Comparison of ENCODE assay signal across 19 cellular contexts in the genomic region with DNA sequence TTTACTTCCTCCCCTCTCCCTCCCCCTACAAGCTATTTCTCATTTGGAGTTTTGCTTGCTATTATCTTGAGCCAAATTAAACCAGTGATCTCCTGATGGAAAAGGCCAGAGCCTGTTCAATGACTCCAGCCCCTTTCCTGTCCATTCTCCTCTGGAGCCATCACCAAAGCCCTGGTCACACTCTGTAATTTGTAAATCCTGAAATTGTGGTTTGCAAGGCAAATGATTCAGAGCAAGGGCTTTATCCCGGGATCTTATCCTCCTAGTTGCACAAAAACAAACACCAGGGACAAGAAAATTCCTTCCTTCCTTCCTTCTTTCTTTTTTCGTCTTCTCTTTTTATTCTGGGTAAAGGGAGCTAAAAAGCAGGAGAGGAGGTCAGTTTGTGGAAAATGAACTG.
DNase-seq lines count a peak whose midpoint lies in the region; ATAC-seq and TF ChIP-seq lines count a peak whose summit lies in the region.
"Had no signal": no experiment of that assay in that cellular context is flagged by ENCODE, and none has a peak within 500 bp of the region (broad histone marks: within the 10 kb centered on the region; RNA-seq: fewer than 3 reads in every experiment).

No MANE protein-coding gene starts in this region.

- H2BK20ac ChIP-seq in IMR-90 (ENCODE audit: low read depth, low read length): no peak overlapping the region

- H4K5ac ChIP-seq in IMR-90 (ENCODE audit: low read depth, low read length): no peak overlapping the region

- H2AFZ ChIP-seq in IMR-90 (replicated peaks; ENCODE audit: low read length, poor library complexity): no peak overlapping the region

- H3K27ac Mint-ChIP-seq in nephron progenitor cell (peak overlapping the region; percentile 87), glutamatergic neuron (ENCODE audit: unreplicated experiment) (no peak overlapping the region)
- H3K27ac Mint-ChIP-seq: activated CD4-positive, alpha-beta memory T cell treated with anti-CD3 and anti-CD28 coated beads, Interleukin-2, amount 10 ng/mL, durations not matched to agents 7 days and 5 days had no signal

- POLR2A ChIA-PET in IMR-90 (lab: Charles Lee; ENCODE audit: unreplicated experiment): no interaction called here

- no peak overlapping the region for H3K14ac ChIP-seq in IMR-90 (replicated peaks; ENCODE audit: low read depth, low read length)

- H3K4me1 ChIP-seq in BLaER1 treated with 17β-estradiol and CSF1 and Interleukin-3, amounts not matched to agents 10 nM and 100 nM: peaks cover 6 to 12% (median 8%) of the 10 kb centered on the region in 10 experiments; a peak in 13 of 20 replicates
- no peaks in the 10 kb centered on the region for H3K4me1 ChIP-seq in IMR-90 (ENCODE audit: control insufficient read depth, insufficient read depth, low read length)
- H3K4me1 ChIP-seq in aorta (ENCODE audit: control insufficient read depth in 1 of 2, insufficient read depth in 2 of 2, low read length in 2 of 2): peaks cover 0 to 4% of the 10 kb centered on the region in 2 donors
- H3K4me1 ChIP-seq: esophagus squamous epithelium had no signal

- H3K4me1 Mint-ChIP-seq in nephron progenitor cell (peaks cover 32% of the 10 kb centered on the region), glutamatergic neuron (ENCODE audit: low read depth, unreplicated experiment) (peaks cover 8% of the 10 kb centered on the region)
- H3K4me1 Mint-ChIP-seq: activated CD4-positive, alpha-beta memory T cell treated with anti-CD3 and anti-CD28 coated beads, Interleukin-2, amount 10 ng/mL, durations not matched to agents 7 days and 5 days; central memory CD8-positive, alpha-beta T cell had no signal

- H2BK5ac ChIP-seq in IMR-90 (ENCODE audit: low read depth, low read length, poor library complexity, severe bottlenecking): no peak overlapping the region

- H2BK120ac ChIP-seq in IMR-90 (ENCODE audit: low read depth, low read length): no peak overlapping the region

- intact Hi-C loops in IMR-90 (cut with micrococcal nuclease): no loop called here
- intact Hi-C loops in aorta (cut with DNase I): no loop called here

- TF ChIP-seq CTCF in IMR-90 (conservative IDR thresholded peaks at IDR 0.05; ENCODE audit: low read depth, low read length) (no peak), nephron progenitor cell (IDR thresholded peaks at IDR 0.05) (no peak), glutamatergic neuron (IDR thresholded peaks at IDR 0.05; ENCODE audit: partially characterized antibody, unreplicated experiment) (no peak)

- H3K27me3 ChIP-seq in BLaER1 treated with 17β-estradiol and CSF1 and Interleukin-3, amounts not matched to agents 10 nM and 100 nM: no peaks in the 10 kb centered on the region
- no peaks in the 10 kb centered on the region for H3K27me3 ChIP-seq in IMR-90 (ENCODE audit: control insufficient read depth, insufficient read depth, low read length)
- H3K27me3 ChIP-seq in aorta (ENCODE audit: control insufficient read depth in 1 of 2, insufficient read depth in 2 of 2, low read length in 1 of 2): no peaks in the 10 kb centered on the region
- H3K27me3 ChIP-seq: esophagus squamous epithelium, right atrium auricular region had no signal

- H3K9ac ChIP-seq in BLaER1 treated with 17β-estradiol and CSF1 and Interleukin-3, amounts not matched to agents 10 nM and 100 nM: no peak overlapping the region
- no peak overlapping the region for H3K9ac ChIP-seq in IMR-90 (ENCODE audit: low read depth, low read length)

- H3K9me3 Mint-ChIP-seq in nephron progenitor cell (no peaks in the 10 kb centered on the region), glutamatergic neuron (ENCODE audit: unreplicated experiment) (no peaks in the 10 kb centered on the region)
- H3K9me3 Mint-ChIP-seq: activated CD4-positive, alpha-beta memory T cell treated with anti-CD3 and anti-CD28 coated beads, Interleukin-2, amount 10 ng/mL, durations not matched to agents 7 days and 5 days; central memory CD8-positive, alpha-beta T cell had no signal

- CTCF ChIA-PET in IMR-90 (lab: Yijun Ruan, JAX): no interaction called here

- H4K20me1 ChIP-seq in BLaER1 treated with 17β-estradiol and CSF1 and Interleukin-3, amounts not matched to agents 10 nM and 100 nM: no peaks in the 10 kb centered on the region; a peak in 1 of 22 replicates
- no peaks in the 10 kb centered on the region for H4K20me1 ChIP-seq in IMR-90 (ENCODE audit: insufficient read depth, low read length)

- no peak for TF ChIP-seq POLR2A in IMR-90 (IDR thresholded peaks at IDR 0.05; ENCODE audit: low read depth, low read length)

- H3K18ac ChIP-seq in IMR-90 (ENCODE audit: low read depth, low read length): no peak overlapping the region

- no peak overlapping the region for H2AK5ac ChIP-seq in IMR-90 (ENCODE audit: low read depth, low read length)

- DNase-seq in IMR-90 (no peak), dermis blood vessel endothelial cell (peak; percentile 12), nephron progenitor cell (no peak), glutamatergic neuron (no peak), aorta (no peak)
- DNase-seq: activated CD4-positive, alpha-beta memory T cell treated with anti-CD3 and anti-CD28 coated beads, Interleukin-2, amount 10 ng/mL, durations not matched to agents 7 days and 5 days; activated T-cell treated with anti-CD3 and anti-CD28 coated beads, Interleukin-2, amount 50 U/mL, for 48 hours; amniotic stem cell; DND-41; effector CD8-positive, alpha-beta T cell; esophagus squamous epithelium; left ventricle myocardium inferior; NCI-H748 treated with DMSO at 0.1 percent for 48 hours; PC-3 had no signal

- no peaks in the 10 kb centered on the region for H3K9me3 ChIP-seq in BLaER1 treated with 17β-estradiol and CSF1 and Interleukin-3, amounts not matched to agents 10 nM and 100 nM (replicated peaks in 1 of 11)
- no peaks in the 10 kb centered on the region for H3K9me3 ChIP-seq in IMR-90 (ENCODE audit: control insufficient read depth, insufficient read depth, low read length)
- H3K9me3 ChIP-seq in aorta (ENCODE audit: control insufficient read depth, low read length): no peaks in the 10 kb centered on the region
- H3K9me3 ChIP-seq: esophagus squamous epithelium, left ventricle myocardium inferior, right atrium auricular region had no signal

- no peak overlapping the region for H4K8ac ChIP-seq in IMR-90 (ENCODE audit: low read depth in 2 of 2, low read length in 2 of 2)

- TF ChIP-seq RAD21 in IMR-90 (IDR thresholded peaks at IDR 0.05; ENCODE audit: low read length): no peak

- no peak overlapping the region for H2AK9ac ChIP-seq in IMR-90 (replicated peaks; ENCODE audit: low read depth, low read length, poor library complexity)

- H4K91ac ChIP-seq in IMR-90 (ENCODE audit: insufficient read depth, low read depth, low read length): no peak overlapping the region

- no peaks in the 10 kb centered on the region for H3K36me3 ChIP-seq in BLaER1 treated with 17β-estradiol and CSF1 and Interleukin-3, amounts not matched to agents 10 nM and 100 nM
- H3K36me3 ChIP-seq in IMR-90 (ENCODE audit: control insufficient read depth, insufficient read depth, low read length): no peaks in the 10 kb centered on the region
- no peaks in the 10 kb centered on the region for H3K36me3 ChIP-seq in aorta (ENCODE audit: control insufficient read depth in 1 of 2, insufficient read depth in 2 of 2, low read length in 1 of 2)
- H3K36me3 ChIP-seq: esophagus squamous epithelium, left ventricle myocardium inferior, right atrium auricular region had no signal

- ATAC-seq in IMR-90 (ENCODE audit: low read depth) (peak; percentile 37), HG03520 (IDR thresholded peaks at IDR 0.05; ENCODE audit: unreplicated experiment) (no peak), GM21717 (IDR thresholded peaks at IDR 0.05; ENCODE audit: unreplicated experiment) (no peak), aorta (ENCODE audit: low FRiP score) (no peak)
- ATAC-seq: PC-3 had no signal

- H3K4ac ChIP-seq in IMR-90 (ENCODE audit: low read depth, low read length): no peak overlapping the region

- no peak overlapping the region for H3K56ac ChIP-seq in IMR-90 (ENCODE audit: extremely low read depth, insufficient read depth, low read length)

- dilution Hi-C loops in IMR-90 (cut with HindIII; ENCODE audit: low sequenced_read_pairs, unreplicated experiment): no loop called here

- no TSS peak for BruUV-seq in IMR-90 (replicated peaks; lab: Mats Ljungman, UMichigan)

- no peak overlapping the region for H3K27ac ChIP-seq in BLaER1 treated with 17β-estradiol and CSF1 and Interleukin-3, amounts not matched to agents 10 nM and 100 nM
- H3K27ac ChIP-seq in IMR-90 (ENCODE audit: insufficient read depth, low read length) (no peak overlapping the region), aorta (ENCODE audit: low read depth in 1 of 2, low read length in 2 of 2) (no peak overlapping the region)
- H3K27ac ChIP-seq: esophagus squamous epithelium, left ventricle myocardium inferior, right atrium auricular region had no signal

- no peak overlapping the region for H2BK15ac ChIP-seq in IMR-90 (ENCODE audit: low read depth, low read length)

- no peak overlapping the region for H3K23ac ChIP-seq in IMR-90 (ENCODE audit: low read depth, low read length)

- in situ Hi-C loops in IMR-90 (cut with MboI; ENCODE audit: low sequenced_read_pairs): no loop called here

- H3K4me3 Mint-ChIP-seq in nephron progenitor cell (no peak overlapping the region), glutamatergic neuron (ENCODE audit: unreplicated experiment) (no peak overlapping the region)
- H3K4me3 Mint-ChIP-seq: activated CD4-positive, alpha-beta memory T cell treated with anti-CD3 and anti-CD28 coated beads, Interleukin-2, amount 10 ng/mL, durations not matched to agents 7 days and 5 days; central memory CD8-positive, alpha-beta T cell had no signal

- no peaks in the 10 kb centered on the region for H3K79me1 ChIP-seq in IMR-90 (ENCODE audit: low read depth in 1 of 2, low read length in 2 of 2)

- no peaks in the 10 kb centered on the region for H3K9me1 ChIP-seq in IMR-90 (ENCODE audit: insufficient read depth, low read length)

- peak overlapping the region in 9 of 11 experiments; percentile 0 to 54 (median 22); a peak in 10 of 22 replicates for H3K4me2 ChIP-seq in BLaER1 treated with 17β-estradiol and CSF1 and Interleukin-3, amounts not matched to agents 10 nM and 100 nM
- no peak overlapping the region for H3K4me2 ChIP-seq in IMR-90 (ENCODE audit: low read depth, low read length)

- H3K27me3 Mint-ChIP-seq in nephron progenitor cell (ENCODE audit: low read depth, poor library complexity): no peaks in the 10 kb centered on the region
- H3K27me3 Mint-ChIP-seq in glutamatergic neuron (ENCODE audit: unreplicated experiment): peaks cover 3% of the 10 kb centered on the region
- H3K27me3 Mint-ChIP-seq: activated CD4-positive, alpha-beta memory T cell treated with anti-CD3 and anti-CD28 coated beads, Interleukin-2, amount 10 ng/mL, durations not matched to agents 7 days and 5 days; central memory CD8-positive, alpha-beta T cell had no signal

- no CpG with 5 or more reads among the region's 2 CpGs for WGBS in IMR-90 (ENCODE audit: extremely low coverage in 2 of 2, insufficient read length in 1 of 2), 2 experiments
- 39 to 53% methylated on average over 2 of the region's 2 CpGs for WGBS in aorta, 2 donors

- H3K4me3 ChIP-seq in BLaER1 treated with 17β-estradiol and CSF1 and Interleukin-3, amounts not matched to agents 10 nM and 100 nM: no peak overlapping the region
- no peak overlapping the region for H3K4me3 ChIP-seq in IMR-90 (ENCODE audit: insufficient read depth, low read depth, low read length)
- no peak overlapping the region for H3K4me3 ChIP-seq in aorta (ENCODE audit: low read length in 2 of 2)
- H3K4me3 ChIP-seq: esophagus squamous epithelium, left ventricle myocardium inferior, right atrium auricular region had no signal

- no peaks in the 10 kb centered on the region for H3K36me3 Mint-ChIP-seq in nephron progenitor cell (ENCODE audit: low read depth)
- H3K36me3 Mint-ChIP-seq in glutamatergic neuron (ENCODE audit: unreplicated experiment): no peaks in the 10 kb centered on the region
